In the genomic region with DNA sequence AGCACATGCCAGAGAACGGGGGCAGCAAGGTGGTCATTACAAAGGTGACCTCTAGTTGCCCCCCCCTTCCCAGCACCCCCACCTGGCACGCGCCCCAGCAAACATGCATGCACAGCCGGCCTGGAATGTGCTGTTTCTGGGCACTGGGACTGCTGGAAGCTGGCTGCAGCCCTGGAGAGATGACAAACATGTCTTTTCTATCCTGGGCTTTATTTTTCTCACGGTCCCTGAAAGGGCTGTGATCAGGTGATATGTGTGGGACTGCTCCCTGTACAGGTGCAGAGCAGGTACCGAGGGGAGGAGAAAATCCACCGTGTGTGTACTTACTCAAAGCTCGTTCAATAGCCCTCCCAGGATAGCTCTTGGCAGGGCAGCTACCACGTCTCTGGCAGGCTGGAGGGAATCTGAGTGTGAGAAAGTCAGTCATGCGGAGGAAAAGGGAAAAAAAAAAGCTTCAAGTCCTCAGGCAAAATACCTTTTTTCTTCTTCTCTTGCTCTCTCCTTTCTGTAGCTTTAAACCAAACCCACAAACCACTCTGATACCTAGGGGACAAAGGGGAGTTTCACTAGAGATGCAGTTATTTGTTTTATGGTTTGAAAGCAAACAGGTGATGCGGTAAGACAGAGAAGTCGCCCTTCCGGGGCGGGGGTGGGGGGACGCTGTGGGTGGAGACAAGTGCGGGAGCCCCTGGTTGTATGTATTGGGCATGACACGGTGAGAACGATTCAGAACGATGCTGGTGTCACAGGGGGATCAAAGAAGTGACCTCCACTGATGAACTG, we compare ENCODE assay signal across 8 cellular contexts. TPM values are rescaled to one million over a fixed set of nuclear protein-coding genes. Genes with fewer than 3 reads are reported as not detected.
DNase-seq lines count a peak whose midpoint lies in the region; ATAC-seq, FAIRE-seq and TF ChIP-seq lines count a peak whose summit lies in the region.

No MANE protein-coding gene starts in this region.

- H3K36me3 Mint-ChIP-seq in GM23338 (ENCODE audit: low read depth) = peaks cover under 1% of the 10 kb centered on the region; the same call in 1 of the 3 replicates
- no peaks in the 10 kb centered on the region for H3K36me3 Mint-ChIP-seq in astrocyte (ENCODE audit: low read depth, unreplicated experiment)

- no peaks in the 10 kb centered on the region for H3K9me2 ChIP-seq in GM23338 (ENCODE audit: insufficient read depth)

- H3K79me2 ChIP-seq in GM23338 (replicated peaks; ENCODE audit: insufficient read depth) = no peaks in the 10 kb centered on the region
- no peaks in the 10 kb centered on the region for H3K79me2 ChIP-seq in astrocyte (ENCODE audit: insufficient read depth, low read length)
- peaks cover 4% of the 10 kb centered on the region for H3K79me2 ChIP-seq in trophoblast cell (ENCODE audit: control insufficient read depth, insufficient read depth, low read length, poor library complexity)

- H3K9me3 ChIP-seq in astrocyte (ENCODE audit: insufficient read depth, low read depth, low read length) (no peaks in the 10 kb centered on the region), trophoblast cell (ENCODE audit: insufficient read depth, low read depth, low read length) (no peaks in the 10 kb centered on the region)

- peaks cover 5% of the 10 kb centered on the region; the same call in 1 of the 2 replicates for H3F3A ChIP-seq in GM23338 (replicated peaks; ENCODE audit: low read depth)

- no peak overlapping the region for H2BK5ac ChIP-seq in trophoblast cell (ENCODE audit: low read depth, low read length, poor library complexity)

- H3K27me3 Mint-ChIP-seq in GM23338 (ENCODE audit: insufficient read depth, low read depth, poor library complexity) = peaks cover 36% of the 10 kb centered on the region
- peaks cover 61% of the 10 kb centered on the region for H3K27me3 Mint-ChIP-seq in astrocyte (ENCODE audit: low read depth, unreplicated experiment)

- no peaks in the 10 kb centered on the region for H4K20me1 ChIP-seq in GM23338 (replicated peaks; ENCODE audit: insufficient read depth)
- no peaks in the 10 kb centered on the region for H4K20me1 ChIP-seq in astrocyte (ENCODE audit: insufficient read depth, low read length)

- H3K27ac Mint-ChIP-seq in GM23338 (no peak overlapping the region), astrocyte (ENCODE audit: unreplicated experiment) (peak overlapping the region; percentile 85)

- H3K36me3 ChIP-seq in GM23338 (ENCODE audit: insufficient read depth) (no peaks in the 10 kb centered on the region), astrocyte (ENCODE audit: insufficient read depth, low read length) (no peaks in the 10 kb centered on the region), trophoblast cell (ENCODE audit: control insufficient read depth in 1 of 2, insufficient read depth in 2 of 2, low read length in 2 of 2) (no peaks in the 10 kb centered on the region)

- H3K4me2 ChIP-seq in GM23338 (peak overlapping the region; percentile 88), astrocyte (ENCODE audit: low read length) (peak overlapping the region; percentile 66), trophoblast cell (ENCODE audit: low read length) (peak overlapping the region; percentile 25)

- no peak for TF ChIP-seq CTCF in GM23338 (conservative IDR thresholded peaks at IDR 0.05; ENCODE audit: low read depth in 2 of 2)
- no peak for TF ChIP-seq CTCF in astrocyte (IDR thresholded peaks at IDR 0.05; ENCODE audit: insufficient read depth, low read depth, low read length)

- H3K4me3 Mint-ChIP-seq in GM23338 (peak overlapping the region; percentile 43), astrocyte (ENCODE audit: unreplicated experiment) (no peak overlapping the region)

- DNase-seq in NCI-H1436 (lab: John Stamatoyannopoulos, UW) = peak; percentile 55
- no peak for DNase-seq in NCI-H1436 treated with DMSO at 0.1 percent for 48 hours (lab: John Stamatoyannopoulos, UW)
- DNase-seq in GM23338 (ENCODE audit: low spot score) = peak; percentile 70
- DNase-seq in NAMALWA (ENCODE audit: low spot score) = peak; percentile 81
- DNase-seq in astrocyte (ENCODE audit: low read depth) = peak; percentile 75
- no peak for DNase-seq in trophoblast cell
- no peak for DNase-seq in UCSD-AML1 (lab: John Stamatoyannopoulos, UW; ENCODE audit: unreplicated experiment)
- DNase-seq in T-helper 9 cell = no peak

- no peak overlapping the region for H3K4ac ChIP-seq in trophoblast cell (ENCODE audit: low read depth, low read length)

- H3K9ac ChIP-seq in astrocyte (ENCODE audit: low read length) (peak overlapping the region; percentile 47), trophoblast cell (ENCODE audit: low read length) (no peak overlapping the region)

- peaks cover 23% of the 10 kb centered on the region for H3K79me1 ChIP-seq in trophoblast cell (ENCODE audit: low read length)

- H4K12ac ChIP-seq in trophoblast cell (ENCODE audit: low read depth, low read length) = no peak overlapping the region

- no peak overlapping the region for H4K8ac ChIP-seq in trophoblast cell (ENCODE audit: low read depth, low read length)

- H3K4me1 ChIP-seq in GM23338 (ENCODE audit: insufficient read depth) (peaks cover 43% of the 10 kb centered on the region), astrocyte (ENCODE audit: insufficient read depth, low read length) (peaks cover 48% of the 10 kb centered on the region), trophoblast cell (ENCODE audit: control insufficient read depth in 1 of 2, insufficient read depth in 2 of 2, low read length in 2 of 2) (peaks cover 26 to 28% of the 10 kb centered on the region in 2 experiments)

- ATAC-seq in GM23338 = no peak

- no peak overlapping the region for H3K23ac ChIP-seq in trophoblast cell (ENCODE audit: low read length)

- no peak overlapping the region for H2AFZ ChIP-seq in GM23338
- no peak overlapping the region for H2AFZ ChIP-seq in astrocyte (ENCODE audit: low read depth, low read length)
- H2AFZ ChIP-seq in trophoblast cell (ENCODE audit: insufficient read depth, low read length, poor library complexity) = no peak overlapping the region

- no peak overlapping the region for H3K18ac ChIP-seq in trophoblast cell (ENCODE audit: low read length)

- H3K4me3 ChIP-seq in GM23338 (peak overlapping the region; percentile 7; the same call in 1 of the 2 replicates), astrocyte (ENCODE audit: insufficient read depth, low read depth, low read length) (no peak overlapping the region), trophoblast cell (ENCODE audit: low read depth, low read length) (no peak overlapping the region)

- WGBS in trophoblast cell (ENCODE audit: extremely low coverage, insufficient coverage, insufficient read length) = no CpG with 5 or more reads among the region's 19 CpGs

- H3K9me3 Mint-ChIP-seq in GM23338 (no peaks in the 10 kb centered on the region), astrocyte (ENCODE audit: unreplicated experiment) (peaks cover 5% of the 10 kb centered on the region)

- H4K91ac ChIP-seq in trophoblast cell (ENCODE audit: low read depth, low read length) = peak overlapping the region; percentile 18

- H3K4me1 Mint-ChIP-seq in GM23338 = peaks cover 45% of the 10 kb centered on the region
- peaks cover 30% of the 10 kb centered on the region for H3K4me1 Mint-ChIP-seq in astrocyte (ENCODE audit: low read depth, unreplicated experiment)

- no peak overlapping the region for H3K27ac ChIP-seq in GM23338 (ENCODE audit: low read depth)
- no peak overlapping the region for H3K27ac ChIP-seq in astrocyte (ENCODE audit: low read depth, low read length)
- H3K27ac ChIP-seq in trophoblast cell (ENCODE audit: low read depth, low read length) = no peak overlapping the region

- H3K27me3 ChIP-seq in GM23338 (ENCODE audit: insufficient read depth) = peaks cover 17% of the 10 kb centered on the region
- peaks cover 44% of the 10 kb centered on the region for H3K27me3 ChIP-seq in astrocyte (ENCODE audit: insufficient read depth, low read length)
- H3K27me3 ChIP-seq in trophoblast cell (ENCODE audit: insufficient read depth, low read length) = no peaks in the 10 kb centered on the region

- H2BK120ac ChIP-seq in trophoblast cell (ENCODE audit: insufficient read depth, low read length, poor library complexity) = no peak overlapping the region

- H3K14ac ChIP-seq in trophoblast cell (ENCODE audit: low read length) = no peak overlapping the region

- H2AK5ac ChIP-seq in trophoblast cell (ENCODE audit: low read length) = no peak overlapping the region

- H2BK12ac ChIP-seq in trophoblast cell (ENCODE audit: low read length) = peak overlapping the region; percentile 77

- FAIRE-seq in astrocyte (lab: Jason Lieb, UNC) = no peak

TF ChIP-seq in GM23338, 12 proteins besides CTCF, POLR2A, EP300 and RAD21 (continues in another document):
- no peak for TF ChIP-seq EZH2 (IDR thresholded peaks at IDR 0.05; ENCODE audit: low read depth, unreplicated experiment)

RNA-seq across cellular contexts. Expression of gene HES1, which starts 5.0 kb away (rescaled TPM):
- 40.3 and 42.7 TPM in 2 replicates for total RNA-seq in GM23338 (2014; rRNA removed; shearing (Covaris generic))
- 59.3 and 60.8 TPM in 2 replicates for polyA plus RNA-seq in GM23338 (2016; fragmentation: Nextera tagmentation; extraction: Ambion mirVana)
- total RNA-seq in astrocyte = 44.6 and 46.5 TPM in 2 replicates
- polyA plus RNA-seq in trophoblast cell (2013) = 62.4 and 67.6 TPM in 2 replicates

Comparison
In these comparisons a context has a peak if more than half of its experiments do, and no peak if none do; other contexts are left out.
1. DNase-seq: peak in NCI-H1436 (single experiment), GM23338 (single experiment), NAMALWA (single experiment) and astrocyte (single experiment); none in NCI-H1436 treated with DMSO at 0.1 percent for 48 hours (single experiment), trophoblast cell (0 of 2), UCSD-AML1 (single experiment) and T-helper 9 cell (single experiment).
2. H3K4me2 ChIP-seq: peak in every context shown above with its lines; median percentile 88 in GM23338; 66 in astrocyte; 25 in trophoblast cell.